16 cellular contexts compared by ENCODE assay signal in genomic region chr13:98835156-98835555, GRCh38.
"Had no signal": no experiment of that assay in that cellular context is flagged by ENCODE, and none has a peak within 500 bp of the region (broad histone marks: within the 10 kb centered on the region; RNA-seq: fewer than 3 reads in every experiment).

No MANE protein-coding gene starts in this region.

- H3K4me3 ChIP-seq: dorsolateral prefrontal cortex, mucosa of descending colon, ovary, psoas muscle, skin epidermis, vagina had no signal

- H3K9me3 ChIP-seq: mucosa of descending colon, ovary, psoas muscle, vagina had no signal

- ATAC-seq: activated CD4-positive, alpha-beta T cell treated with anti-CD3 and anti-CD28 coated beads for 36 hours; activated naive CD4-positive, alpha-beta T cell treated with anti-CD3 and anti-CD28 coated beads, Interleukin-2, amount 50 U/mL, for 72 hours; mucosa of descending colon; naive thymus-derived CD4-positive, alpha-beta T cell; psoas muscle; right cardiac atrium had no signal

- H3K27ac ChIP-seq: dorsolateral prefrontal cortex, ovary, psoas muscle, skin epidermis, vagina had no signal

- H3K4me1 ChIP-seq: psoas muscle, vagina had no signal

- FAIRE-seq: colon had no signal

- H3K27me3 ChIP-seq: dorsolateral prefrontal cortex, ovary, vagina had no signal

- DNase-seq: activated CD4-positive, alpha-beta T cell treated with anti-CD3 and anti-CD28 coated beads for 36 hours; activated CD4-positive, alpha-beta T cell treated with anti-CD3 and anti-CD28 coated beads, Interleukin-2, amount 50 U/mL, for 48 hours; activated gamma-delta T cell treated with Interleukin-2 at 50 U/mL for 16 hours; dorsolateral prefrontal cortex; foreskin fibroblast; mesenchymal stem cell; mucosa of descending colon; naive thymus-derived CD4-positive, alpha-beta T cell; ovary; psoas muscle; right cardiac atrium; trophoblast cell had no signal

- H3K36me3 ChIP-seq: ovary had no signal
